8 cellular contexts compared by ENCODE assay signal in the genomic region with DNA sequence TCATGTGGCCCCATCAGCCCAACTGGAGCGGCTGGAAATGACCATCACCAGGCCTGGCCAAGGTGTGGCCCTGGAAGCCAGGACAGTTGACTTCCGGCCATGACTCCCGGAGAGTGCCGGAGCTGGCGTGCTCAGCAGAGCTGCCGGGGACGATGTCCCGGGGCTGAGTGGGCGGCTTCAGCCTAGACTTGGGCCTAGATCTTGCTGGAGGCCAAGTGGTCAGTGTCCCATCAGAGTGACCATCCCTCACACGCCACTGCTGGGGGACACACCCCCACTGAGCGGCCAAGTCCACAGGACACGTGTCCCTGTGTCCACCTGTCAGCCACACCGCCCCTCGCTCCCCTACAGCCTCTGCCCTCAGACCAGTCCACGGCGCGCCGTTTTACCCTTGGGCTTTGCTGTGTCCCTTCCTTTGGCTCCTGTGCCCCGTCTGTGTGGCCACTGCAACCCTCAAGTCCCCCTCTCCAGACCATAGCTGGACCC. TPM values are rescaled to one million over a fixed set of nuclear protein-coding genes. Genes with fewer than 3 reads are reported as not detected.
A peak's percentile ranks its signal among the peaks of the same experiment; 100 is the strongest.
DNase-seq lines count a peak whose midpoint lies in the region; ATAC-seq and TF ChIP-seq lines count a peak whose summit lies in the region.

No MANE protein-coding gene starts in this region.

- no peak for ATAC-seq in central memory CD8-positive, alpha-beta T cell (replicated peaks; ENCODE audit: extremely low read depth, poor library complexity, severe bottlenecking)
- ATAC-seq in memory B cell (ENCODE audit: low read depth) (no peak), GM18868 (IDR thresholded peaks at IDR 0.05; ENCODE audit: unreplicated experiment) (no peak)

- H3K36me3 ChIP-seq in tibial nerve = peaks cover 0 to 13% (median 0%) of the 10 kb centered on the region in 3 donors

- peaks cover 0 to 58% (median 40%) of the 10 kb centered on the region in 4 donors for H3K4me1 ChIP-seq in tibial nerve

- H3K27ac Mint-ChIP-seq in activated T-cell treated with anti-CD3 and anti-CD28 coated beads, Interleukin-2, amount 50 U/mL, for 24 hours = peak overlapping the region; percentile 50
- H3K27ac Mint-ChIP-seq in central memory CD8-positive, alpha-beta T cell (ENCODE audit: low read depth) = peak overlapping the region; percentile 46
- no peak overlapping the region for H3K27ac Mint-ChIP-seq in memory B cell
- H3K27ac Mint-ChIP-seq in T-helper 2 cell treated with Interferon-gamma antibody and Interleukin-4, amounts not matched to agents 5 μg/mL and 100 μg/mL, for 36 hours = no peak overlapping the region

- peak overlapping the region; percentile 44 for H3K4me3 Mint-ChIP-seq in activated T-cell treated with anti-CD3 and anti-CD28 coated beads, Interleukin-2, amount 50 U/mL, for 24 hours
- peak overlapping the region; percentile 48 for H3K4me3 Mint-ChIP-seq in central memory CD8-positive, alpha-beta T cell
- H3K4me3 Mint-ChIP-seq in memory B cell = peak overlapping the region; percentile 37
- H3K4me3 Mint-ChIP-seq in T-helper 2 cell treated with Interferon-gamma antibody and Interleukin-4, amounts not matched to agents 5 μg/mL and 100 μg/mL, for 36 hours = no peak overlapping the region

- H3K4me3 ChIP-seq in tibial nerve = peak overlapping the region; percentile 42 to 66 (median 48)

- H3K27ac ChIP-seq in tibial nerve = peak overlapping the region; percentile 84 to 99 (median 90)

- H3K4me1 Mint-ChIP-seq in activated T-cell treated with anti-CD3 and anti-CD28 coated beads, Interleukin-2, amount 50 U/mL, for 24 hours (ENCODE audit: low read depth) = peaks cover 32% of the 10 kb centered on the region
- H3K4me1 Mint-ChIP-seq in central memory CD8-positive, alpha-beta T cell = peaks cover 5% of the 10 kb centered on the region
- H3K4me1 Mint-ChIP-seq in memory B cell = peaks cover 11% of the 10 kb centered on the region
- peaks cover 2% of the 10 kb centered on the region for H3K4me1 Mint-ChIP-seq in T-helper 2 cell treated with Interferon-gamma antibody and Interleukin-4, amounts not matched to agents 5 μg/mL and 100 μg/mL, for 36 hours (ENCODE audit: low read depth)

- TF ChIP-seq POLR2A in tibial nerve (IDR thresholded peaks at IDR 0.05) = no peak

- H3K27me3 ChIP-seq in tibial nerve = no peaks in the 10 kb centered on the region

- TF ChIP-seq CTCF in tibial nerve (IDR thresholded peaks at IDR 0.05) = no peak

- WGBS in tibial nerve, 2 donors = 80 to 90% methylated on average over 9 to 13 of the region's 19 CpGs

- H3K9me3 Mint-ChIP-seq in activated T-cell treated with anti-CD3 and anti-CD28 coated beads, Interleukin-2, amount 50 U/mL, for 24 hours = no peaks in the 10 kb centered on the region
- no peaks in the 10 kb centered on the region for H3K9me3 Mint-ChIP-seq in central memory CD8-positive, alpha-beta T cell
- no peaks in the 10 kb centered on the region for H3K9me3 Mint-ChIP-seq in memory B cell
- no peaks in the 10 kb centered on the region for H3K9me3 Mint-ChIP-seq in T-helper 2 cell treated with Interferon-gamma antibody and Interleukin-4, amounts not matched to agents 5 μg/mL and 100 μg/mL, for 36 hours

- no peaks in the 10 kb centered on the region for H3K27me3 Mint-ChIP-seq in activated T-cell treated with anti-CD3 and anti-CD28 coated beads, Interleukin-2, amount 50 U/mL, for 24 hours
- H3K27me3 Mint-ChIP-seq in central memory CD8-positive, alpha-beta T cell = no peaks in the 10 kb centered on the region
- no peaks in the 10 kb centered on the region for H3K27me3 Mint-ChIP-seq in memory B cell
- no peaks in the 10 kb centered on the region for H3K27me3 Mint-ChIP-seq in T-helper 2 cell treated with Interferon-gamma antibody and Interleukin-4, amounts not matched to agents 5 μg/mL and 100 μg/mL, for 36 hours (ENCODE audit: low read depth)

- H3K9me3 ChIP-seq in tibial nerve = no peaks in the 10 kb centered on the region

- DNase-seq in activated T-cell treated with anti-CD3 and anti-CD28 coated beads, Interleukin-2, amount 50 U/mL, for 24 hours = no peak
- DNase-seq in activated T-cell treated with anti-CD3 and anti-CD28 coated beads, Interleukin-2, amount 50 U/mL, for 1 hour = no peak
- no peak for DNase-seq in central memory CD8-positive, alpha-beta T cell (ENCODE audit: low spot score in 2 of 2)
- DNase-seq in memory B cell (ENCODE audit: low spot score in 2 of 2) (no peak), tibial nerve (ENCODE audit: low spot score in 2 of 2) (no peak), NCI-H774 (lab: John Stamatoyannopoulos, UW) (no peak)
- DNase-seq in T-helper 2 cell treated with Interferon-gamma antibody and Interleukin-4, amounts not matched to agents 5 μg/mL and 100 μg/mL, for 36 hours (ENCODE audit: low spot score) = no peak

- no peak for TF ChIP-seq EP300 in tibial nerve (IDR thresholded peaks at IDR 0.05)

- peaks cover 33% of the 10 kb centered on the region for H3K36me3 Mint-ChIP-seq in activated T-cell treated with anti-CD3 and anti-CD28 coated beads, Interleukin-2, amount 50 U/mL, for 24 hours (ENCODE audit: low read depth)
- peaks cover 11% of the 10 kb centered on the region for H3K36me3 Mint-ChIP-seq in central memory CD8-positive, alpha-beta T cell (ENCODE audit: insufficient read depth)
- H3K36me3 Mint-ChIP-seq in memory B cell = no peaks in the 10 kb centered on the region
- peaks cover 1% of the 10 kb centered on the region for H3K36me3 Mint-ChIP-seq in T-helper 2 cell treated with Interferon-gamma antibody and Interleukin-4, amounts not matched to agents 5 μg/mL and 100 μg/mL, for 36 hours (ENCODE audit: low read depth)

RNA-seq across cellular contexts. Expression of a gene that starts 4.0 kb away (rescaled TPM):
- total RNA-seq in tibial nerve = 10 to 100 TPM; 32.8 to 60.9 (median 47.3) TPM

RNA-seq across cellular contexts. Expression of a gene that starts 37.6 kb away (rescaled TPM):
- total RNA-seq in tibial nerve = 100 to 1,000 TPM in 1 of 4 donors, 10 to 100 TPM in 3; 62.8 to 100 (median 72.2) TPM

Comparison
In these comparisons a context has a peak if more than half of its experiments do, and no peak if none do; other contexts are left out.
1. H3K27ac Mint-ChIP-seq: peak in activated T-cell treated with anti-CD3 and anti-CD28 coated beads, Interleukin-2, amount 50 U/mL, for 24 hours (single experiment) and central memory CD8-positive, alpha-beta T cell (single experiment); none in memory B cell (single experiment) and T-helper 2 cell treated with Interferon-gamma antibody and Interleukin-4, amounts not matched to agents 5 μg/mL and 100 μg/mL, for 36 hours (single experiment).